ENCODE assay signal across 9 cellular contexts in genomic region chr1:229578168-229579100, GRCh38. TPM values are rescaled to one million over a fixed set of nuclear protein-coding genes. Genes with fewer than 3 reads are reported as not detected.
DNase-seq lines count a peak whose midpoint lies in the region; ATAC-seq and TF ChIP-seq lines count a peak whose summit lies in the region.
"Had no signal": no experiment of that assay in that cellular context is flagged by ENCODE, and none has a peak within 500 bp of the region (broad histone marks: within the 10 kb centered on the region; RNA-seq: fewer than 3 reads in every experiment).

No MANE protein-coding gene starts in this region.

- no peak overlapping the region for H2BK15ac ChIP-seq in mesendoderm (replicated peaks; ENCODE audit: low read depth)

- H2BK120ac ChIP-seq in mesendoderm (ENCODE audit: low read depth, low read length), result no peak overlapping the region

- no peak overlapping the region for H2BK5ac ChIP-seq in mesendoderm (ENCODE audit: low read length)

- no peak overlapping the region for H3K4ac ChIP-seq in mesendoderm (ENCODE audit: low read depth, low read length)

- 65 to 72% (median 68%) methylated on average over 13 to 14 of the region's 14 CpGs for WGBS in spleen, 5 donors
- 86% methylated on average over 12 of the region's 14 CpGs for WGBS in hepatocyte (ENCODE audit: low lambda C conversion rate, missing lambda C conversion rate)
- no CpG with 5 or more reads among the region's 14 CpGs for WGBS in mesendoderm (ENCODE audit: extremely low coverage, insufficient coverage, low lambda C conversion rate)

- H3K36me3 ChIP-seq in spleen (no peaks in the 10 kb centered on the region), hepatocyte (replicated peaks; ENCODE audit: insufficient read depth, low read depth) (no peaks in the 10 kb centered on the region), mesendoderm (ENCODE audit: control insufficient read depth, insufficient read depth, low read length) (no peaks in the 10 kb centered on the region)

- H3K4me2 ChIP-seq in hepatocyte (no peak overlapping the region), mesendoderm (ENCODE audit: low read length) (no peak overlapping the region)

- peak; percentile 37 for ATAC-seq in GM19351 (IDR thresholded peaks at IDR 0.05; ENCODE audit: unreplicated experiment)
- ATAC-seq in HG03175 (IDR thresholded peaks at IDR 0.05; ENCODE audit: unreplicated experiment), result peak; percentile 14
- no peak for ATAC-seq in HG03460 (IDR thresholded peaks at IDR 0.05; ENCODE audit: unreplicated experiment)

- no peak overlapping the region for H3K56ac ChIP-seq in mesendoderm (ENCODE audit: low read length)

- H3K27me3 ChIP-seq in spleen (replicated peaks in 1 of 7) (no peaks in the 10 kb centered on the region), hepatocyte (no peaks in the 10 kb centered on the region), mesendoderm (ENCODE audit: insufficient read depth, low read length, poor library complexity) (no peaks in the 10 kb centered on the region)

- H3K79me2 ChIP-seq in hepatocyte (no peaks in the 10 kb centered on the region), mesendoderm (ENCODE audit: control insufficient read depth, insufficient read depth, low read length) (no peaks in the 10 kb centered on the region)

- TF ChIP-seq POLR2A in spleen (IDR thresholded peaks at IDR 0.05), result no peak

- no peak for TF ChIP-seq CTCF in spleen (IDR thresholded peaks at IDR 0.05 in 8 of 11, conservative IDR thresholded peaks at IDR 0.05 in 3 of 11)
- TF ChIP-seq CTCF in hepatocyte (IDR thresholded peaks at IDR 0.05; ENCODE audit: poor library complexity), result no peak

- intact Hi-C loops in spleen (cut with DNase I; ENCODE audit: low total_unique reads), result no loop called here

- no peak overlapping the region for H4K8ac ChIP-seq in mesendoderm (ENCODE audit: low read depth, low read length)

- no peak overlapping the region for H3K18ac ChIP-seq in mesendoderm (ENCODE audit: low read length)

- H3K27ac ChIP-seq in cingulate gyrus (ENCODE audit: low read depth, low read length) (peak overlapping the region; percentile 82), spleen (peak overlapping the region in 7 of 8 donors; percentile 13 to 76 (median 56)), hepatocyte (no peak overlapping the region), mesendoderm (ENCODE audit: low read depth, low read length) (no peak overlapping the region)

- H3K4me1 ChIP-seq in spleen (peaks cover 6 to 29% (median 19%) of the 10 kb centered on the region in 6 donors), hepatocyte (ENCODE audit: insufficient read depth) (no peaks in the 10 kb centered on the region), mesendoderm (ENCODE audit: control insufficient read depth, low read depth, low read length) (no peaks in the 10 kb centered on the region)

- H4K5ac ChIP-seq in mesendoderm (ENCODE audit: low read length), result no peak overlapping the region

- peak overlapping the region in 2 of 8 donors; percentile 9 to 48 for H3K4me3 ChIP-seq in spleen
- no peak overlapping the region for H3K4me3 ChIP-seq in hepatocyte
- H3K4me3 ChIP-seq in mesendoderm (ENCODE audit: low read length), result no peak overlapping the region

- H3K9me2 ChIP-seq in hepatocyte (replicated peaks; ENCODE audit: insufficient read depth), result no peaks in the 10 kb centered on the region

- H3K79me1 ChIP-seq in mesendoderm (ENCODE audit: low read length), result no peaks in the 10 kb centered on the region

- no peaks in the 10 kb centered on the region for H4K20me1 ChIP-seq in hepatocyte (ENCODE audit: insufficient read depth, poor library complexity, severe bottlenecking)

- H2AK5ac ChIP-seq in mesendoderm (ENCODE audit: low read length), result no peak overlapping the region

- H3K9me3 ChIP-seq in spleen (no peaks in the 10 kb centered on the region), hepatocyte (ENCODE audit: low read depth) (no peaks in the 10 kb centered on the region)

- H2AFZ ChIP-seq in hepatocyte, result no peak overlapping the region

- DNase-seq in spleen (no peak), hepatocyte (ENCODE audit: low spot score) (no peak), mesendoderm (no peak)
- DNase-seq in activated CD4-positive, alpha-beta T cell treated with anti-CD3 and anti-CD28 coated beads, Interleukin-2, amount 50 U/mL, for 1 hour, result no peak
- DNase-seq: activated naive CD4-positive, alpha-beta T cell treated with anti-CD3 and anti-CD28 coated beads, Interleukin-2, amount 10 ng/mL, durations not matched to agents 7 days and 5 days had no signal

- no peak overlapping the region for H3K23ac ChIP-seq in mesendoderm (ENCODE audit: low read length)

- no peak overlapping the region for H3K9ac ChIP-seq in mesendoderm (ENCODE audit: low read length)

RNA-seq across cellular contexts. Expression of gene ABCB10, which starts 19.9 kb away (rescaled TPM):
- total RNA-seq in spleen (10 to 100 TPM; 13.6 to 21.9 (median 16.3) TPM), hepatocyte (29.0 and 33.3 TPM in 2 replicates)
- polyA plus RNA-seq in spleen (1 to 10 TPM; 6.9 to 7.7 (median 7.3) TPM), hepatocyte (14.6 and 23.4 TPM in 2 replicates)
- polyA plus RNA-seq in mesendoderm (2013, experiment 1 of 2), result 5.9 TPM
- 6.2 TPM for polyA plus RNA-seq in mesendoderm (2013, experiment 2 of 2)

RNA-seq across cellular contexts. Expression of gene TAF5L, which starts 47.5 kb away (rescaled TPM):
- total RNA-seq in spleen (10 to 100 TPM; 15.8 to 24.7 (median 18.2) TPM), hepatocyte (13.0 and 14.4 TPM in 2 replicates)
- polyA plus RNA-seq in spleen (10 to 100 TPM in 1 of 3 donors, 1 to 10 TPM in 2; 7.0 to 10.9 (median 7.7) TPM), hepatocyte (5.4 and 6.8 TPM in 2 replicates)
- 22.2 TPM for polyA plus RNA-seq in mesendoderm (2013, experiment 1 of 2)
- 21.6 TPM for polyA plus RNA-seq in mesendoderm (2013, experiment 2 of 2)

RNA-seq across cellular contexts. Expression of gene URB2, which starts 47.6 kb away (rescaled TPM):
- total RNA-seq in spleen (10 to 100 TPM in 3 of 7 donors, 1 to 10 TPM in 4; 6.7 to 13.6 (median 9.8) TPM), hepatocyte (7.2 and 12.4 TPM in 2 replicates)
- polyA plus RNA-seq in spleen (1 to 10 TPM; 2.1 to 3.5 (median 2.4) TPM), hepatocyte (3.0 and 4.6 TPM in 2 replicates)
- polyA plus RNA-seq in mesendoderm (2013, experiment 1 of 2), result 13.5 TPM
- polyA plus RNA-seq in mesendoderm (2013, experiment 2 of 2), result 13.5 TPM

Comparison
In these comparisons a context has a peak if more than half of its experiments do, and no peak if none do; other contexts are left out.
1. H3K27ac ChIP-seq: peak in cingulate gyrus (single experiment) and spleen (7 of 8); none in hepatocyte (single experiment) and mesendoderm (single experiment).